In the genomic region with DNA sequence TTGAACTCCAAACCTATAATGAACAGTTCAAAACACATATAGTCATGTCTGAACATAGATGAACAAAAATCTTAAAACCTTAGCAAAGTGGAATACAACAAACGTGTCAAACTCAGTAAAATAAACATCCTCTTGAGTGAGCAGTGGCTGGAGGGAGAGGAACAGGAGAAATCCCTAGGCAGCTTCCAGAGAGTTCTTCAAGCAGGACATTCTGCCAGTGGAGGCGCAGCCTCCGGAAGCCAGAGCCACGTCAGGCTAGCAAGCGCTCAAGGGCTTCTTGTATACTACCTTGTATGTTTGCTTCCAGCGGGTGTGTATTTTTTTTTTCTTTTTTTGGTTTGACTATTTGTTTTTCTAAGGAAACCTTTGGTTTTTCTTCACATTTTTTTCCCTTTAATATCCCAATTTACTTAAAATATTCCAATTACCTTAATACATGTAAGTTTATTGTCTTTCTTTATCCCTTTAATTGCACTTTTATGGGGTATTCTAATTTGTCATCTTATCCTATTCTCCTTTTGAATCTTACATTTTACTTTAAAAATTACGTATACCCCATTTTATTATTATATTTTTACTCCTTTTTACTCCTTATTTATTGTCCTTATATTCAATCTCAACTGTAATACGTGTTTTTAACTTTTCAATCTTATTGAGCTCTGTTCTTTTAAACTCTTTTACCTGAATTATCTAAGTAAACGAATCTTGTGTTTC, we compare ENCODE assay signal across 16 cellular contexts. TPM values are rescaled to one million over a fixed set of nuclear protein-coding genes. Genes with fewer than 3 reads are reported as not detected.
DNase-seq lines count a peak whose midpoint lies in the region; TF ChIP-seq lines count a peak whose summit lies in the region.
"Had no signal": no experiment of that assay in that cellular context is flagged by ENCODE, and none has a peak within 500 bp of the region (broad histone marks: within the 10 kb centered on the region; RNA-seq: fewer than 3 reads in every experiment).

No MANE protein-coding gene starts in this region.

- H3K4me1 Mint-ChIP-seq in progenitor cell of endocrine pancreas (ENCODE audit: low read depth): peaks cover 21% of the 10 kb centered on the region
- H3K4me1 Mint-ChIP-seq: B cell; stimulated activated memory B cell treated with anti-CD40 and anti-IgM and Interleukin-4, amounts not matched to agents 10 μg/mL and 1 μg/mL and 100 μg/mL, for 72 hours had no signal

- TF ChIP-seq CTCF in dorsolateral prefrontal cortex (IDR thresholded peaks at IDR 0.05 in 54 of 56, conservative IDR thresholded peaks at IDR 0.05 in 2 of 56; ENCODE audit: low read depth in 1 of 56, partially characterized antibody in 56 of 56) (peak in 1 of 56 donors; percentile 10), progenitor cell of endocrine pancreas (IDR thresholded peaks at IDR 0.05; ENCODE audit: unreplicated experiment) (no peak)

- peak overlapping the region; percentile 79 for H3K27ac Mint-ChIP-seq in progenitor cell of endocrine pancreas
- H3K27ac Mint-ChIP-seq: activated CD4-positive, alpha-beta T cell treated with anti-CD3 and anti-CD28 coated beads for 36 hours; activated naive CD4-positive, alpha-beta T cell treated with anti-CD3 and anti-CD28 coated beads, Interleukin-2, amount 50 U/mL, for 24 hours; B cell; stimulated activated memory B cell treated with anti-CD40 and anti-IgM and Interleukin-4, amounts not matched to agents 10 μg/mL and 1 μg/mL and 100 μg/mL, for 72 hours; T-helper 2 cell treated with Interferon-gamma antibody and Interleukin-4, amounts not matched to agents 5 μg/mL and 100 μg/mL, for 36 hours had no signal

- H3K36me3 Mint-ChIP-seq in progenitor cell of endocrine pancreas (ENCODE audit: insufficient read depth): no peaks in the 10 kb centered on the region
- H3K36me3 Mint-ChIP-seq: activated naive CD4-positive, alpha-beta T cell treated with anti-CD3 and anti-CD28 coated beads, Interleukin-2, amount 50 U/mL, for 24 hours; stimulated activated memory B cell treated with anti-CD40 and anti-IgM and Interleukin-4, amounts not matched to agents 10 μg/mL and 1 μg/mL and 100 μg/mL, for 72 hours had no signal

- DNase-seq in NCI-H82 (lab: John Stamatoyannopoulos, UW) (peak; percentile 41), dorsolateral prefrontal cortex (no peak), iPS DF 4.7 (ENCODE audit: extremely low read depth, low spot score) (peak; percentile 36), progenitor cell of endocrine pancreas (ENCODE audit: low spot score, unreplicated experiment) (no peak), NCI-H526 (lab: John Stamatoyannopoulos, UW) (no peak), NAMALWA (ENCODE audit: low spot score) (no peak)
- DNase-seq in stimulated activated naive CD4-positive, alpha-beta T cell (lab: John Stamatoyannopoulos, UW): no peak
- no peak for DNase-seq in activated CD4-positive, alpha-beta T cell treated with anti-CD3 and anti-CD28 coated beads, Interleukin-2, amount 50 U/mL, for 4 hours
- DNase-seq: activated CD4-positive, alpha-beta T cell treated with anti-CD3 and anti-CD28 coated beads for 36 hours; MV-4-11; SIG-M5 had no signal

- no peaks in the 10 kb centered on the region for H3K27me3 ChIP-seq in dorsolateral prefrontal cortex
- H3K27me3 ChIP-seq: breast epithelium had no signal

- peak overlapping the region in 51 of 59 donors; percentile 1 to 94 (median 61) for H3K27ac ChIP-seq in dorsolateral prefrontal cortex
- H3K27ac ChIP-seq: breast epithelium had no signal

- H3K4me3 Mint-ChIP-seq in progenitor cell of endocrine pancreas (ENCODE audit: low read depth): no peak overlapping the region
- H3K4me3 Mint-ChIP-seq: activated CD4-positive, alpha-beta T cell treated with anti-CD3 and anti-CD28 coated beads for 36 hours; activated naive CD4-positive, alpha-beta T cell treated with anti-CD3 and anti-CD28 coated beads, Interleukin-2, amount 50 U/mL, for 24 hours; B cell; stimulated activated memory B cell treated with anti-CD40 and anti-IgM and Interleukin-4, amounts not matched to agents 10 μg/mL and 1 μg/mL and 100 μg/mL, for 72 hours; T-helper 2 cell treated with Interferon-gamma antibody and Interleukin-4, amounts not matched to agents 5 μg/mL and 100 μg/mL, for 36 hours had no signal

- no peaks in the 10 kb centered on the region for H3K27me3 Mint-ChIP-seq in progenitor cell of endocrine pancreas
- H3K27me3 Mint-ChIP-seq: activated CD4-positive, alpha-beta T cell treated with anti-CD3 and anti-CD28 coated beads for 36 hours; activated naive CD4-positive, alpha-beta T cell treated with anti-CD3 and anti-CD28 coated beads, Interleukin-2, amount 50 U/mL, for 24 hours had no signal

- no peak overlapping the region for H3K4me3 ChIP-seq in dorsolateral prefrontal cortex
- H3K4me3 ChIP-seq: breast epithelium had no signal

- H3K9me3 Mint-ChIP-seq in progenitor cell of endocrine pancreas (ENCODE audit: low read depth): no peaks in the 10 kb centered on the region
- H3K9me3 Mint-ChIP-seq: activated naive CD4-positive, alpha-beta T cell treated with anti-CD3 and anti-CD28 coated beads, Interleukin-2, amount 50 U/mL, for 24 hours; stimulated activated memory B cell treated with anti-CD40 and anti-IgM and Interleukin-4, amounts not matched to agents 10 μg/mL and 1 μg/mL and 100 μg/mL, for 72 hours; T-helper 2 cell treated with Interferon-gamma antibody and Interleukin-4, amounts not matched to agents 5 μg/mL and 100 μg/mL, for 36 hours had no signal

- intact Hi-C loops in dorsolateral prefrontal cortex (cut with DNase I): no loop called here

RNA-seq across cellular contexts. Expression of a gene that starts 42.0 kb away (rescaled TPM):
- total RNA-seq in dorsolateral prefrontal cortex: 10 to 100 TPM; 33.1 to 91.2 (median 49.7) TPM
- total RNA-seq in progenitor cell of endocrine pancreas: 1.6 and 1.7 TPM in 2 replicates

RNA-seq across cellular contexts. Expression of a gene that starts 56.1 kb away (rescaled TPM):
- 10 to 100 TPM; 22.0 to 71.3 (median 38.2) TPM for total RNA-seq in dorsolateral prefrontal cortex
- 22.4 and 23.7 TPM in 2 replicates for total RNA-seq in progenitor cell of endocrine pancreas

Comparison
In these comparisons a context has a peak if more than half of its experiments do, and no peak if none do; other contexts are left out.
1. DNase-seq: peak in NCI-H82 (single experiment) and iPS DF 4.7 (single experiment); none in dorsolateral prefrontal cortex (0 of 10), progenitor cell of endocrine pancreas (single experiment), NCI-H526 (0 of 2), stimulated activated naive CD4-positive, alpha-beta T cell (0 of 6), NAMALWA (single experiment) and activated CD4-positive, alpha-beta T cell treated with anti-CD3 and anti-CD28 coated beads, Interleukin-2, amount 50 U/mL, for 4 hours (0 of 2).
2. RNA of a gene that starts 42.0 kb away (total RNA-seq): 33.1 to 91.2 TPM in dorsolateral prefrontal cortex; 1.6 to 1.7 TPM in progenitor cell of endocrine pancreas; every median in the first group is over 10 times any median in the second.